Comparison of ENCODE assay signal across 8 cellular contexts in genomic region chr20:46307139-46307998, GRCh38. TPM values are rescaled to one million over a fixed set of nuclear protein-coding genes. Genes with fewer than 3 reads are reported as not detected.
DNase-seq lines count a peak whose midpoint lies in the region; TF ChIP-seq lines count a peak whose summit lies in the region.

No MANE protein-coding gene starts in this region.

- peak; percentile 87 for TF ChIP-seq CTCF in HEK293 (tag by site-specific recombination; IDR thresholded peaks at IDR 0.05)

- CTCF ChIA-PET in HEK293 (lab: Yijun Ruan, JAX): interaction anchor here (0.6 to 4.1 kb wide), 25 partner anchors 9 to 453 kb away, joined by 3 to 31 read pairs (median 4); no protein-coding TSS in a partner anchor

- no peaks in the 10 kb centered on the region for H3K36me3 ChIP-seq in HEK293 (ENCODE audit: control insufficient read depth in 2 of 2, insufficient read depth in 1 of 2, low read length in 2 of 2)

- no peak overlapping the region for H3K27ac ChIP-seq in HEK293 (ENCODE audit: extremely low read depth, low read depth, low read length)

- DNase-seq in COR-L47 (lab: John Stamatoyannopoulos, UW) (peak; percentile 42), NCI-H226 (peak; percentile 20), lung microvascular endothelial cell (ENCODE audit: low read depth in 2 of 2) (peak; percentile 45 to 51), middle frontal gyrus (ENCODE audit: extremely low spot score, low spot score) (no peak)
- peak; percentile 65 to 71 for DNase-seq in activated CD4-positive, alpha-beta T cell treated with anti-CD3 and anti-CD28 coated beads, Interleukin-2, amount 50 U/mL, for 48 hours
- DNase-seq in effector CD8-positive, alpha-beta T cell (lab: John Stamatoyannopoulos, UW): peak; percentile 56
- peak; percentile 50 to 54 for DNase-seq in stimulated activated CD8-positive, alpha-beta memory T cell treated with anti-CD3 and anti-CD28 coated beads, Interleukin-15, amount 100 ng/mL, for 4 hours (ENCODE audit: low read depth in 2 of 2)

- H3K9me3 ChIP-seq in HEK293 (ENCODE audit: control insufficient read depth, insufficient read depth, low read depth, low read length): no peaks in the 10 kb centered on the region

- POLR2A ChIA-PET in HEK293 (lab: Yijun Ruan, JAX): no interaction called here

- H3K4me1 ChIP-seq in HEK293 (ENCODE audit: control insufficient read depth, insufficient read depth, low read length): peaks cover 3% of the 10 kb centered on the region; the same call in 1 of the 2 replicates

- peak overlapping the region; percentile 16 for H3K4me3 ChIP-seq in HEK293 (ENCODE audit: low read depth, low read length)

TF ChIP-seq in HEK293, 187 proteins besides CTCF, POLR2A, EP300 and RAD21 (continues in another document):
- TF ChIP-seq ZNF513 (tag by site-specific recombination; IDR thresholded peaks at IDR 0.05): no peak
- no peak for TF ChIP-seq ZNF2 (tag by site-specific recombination; IDR thresholded peaks at IDR 0.05)
- TF ChIP-seq ZNF155 (tag by site-specific recombination; IDR thresholded peaks at IDR 0.05): no peak
- no peak for TF ChIP-seq ZNF223 (tag by site-specific recombination; IDR thresholded peaks at IDR 0.05)
- TF ChIP-seq ZNF658 (tag by site-specific recombination; IDR thresholded peaks at IDR 0.05): no peak
- no peak for TF ChIP-seq SALL2 (tag by site-specific recombination; IDR thresholded peaks at IDR 0.05; ENCODE audit: borderline replicate concordance)
- TF ChIP-seq PATZ1 (tag by site-specific recombination; IDR thresholded peaks at IDR 0.05): peak; percentile 87
- 0 out of 2 replicates have a peak, but pooled peaks have one; percentile 56 for TF ChIP-seq ZFP37 (tag by site-specific recombination; IDR thresholded peaks at IDR 0.05)
- TF ChIP-seq ZNF266 (tag by site-specific recombination; IDR thresholded peaks at IDR 0.05; ENCODE audit: low read depth): no peak
- no peak for TF ChIP-seq ZSCAN5A (tag by site-specific recombination; IDR thresholded peaks at IDR 0.05)
- peak; percentile 71; the same call in 1 of the 2 replicates for TF ChIP-seq ZNF394 (tag by site-specific recombination; IDR thresholded peaks at IDR 0.05; ENCODE audit: borderline replicate concordance)
- no peak for TF ChIP-seq YY2 (tag by site-specific recombination; IDR thresholded peaks at IDR 0.05)
- TF ChIP-seq ZNF76 (tag by site-specific recombination; IDR thresholded peaks at IDR 0.05; ENCODE audit: borderline replicate concordance, low read depth): no peak
- no peak for TF ChIP-seq OVOL3 (tag by site-specific recombination; IDR thresholded peaks at IDR 0.05)
- TF ChIP-seq ZNF677 (tag by site-specific recombination; IDR thresholded peaks at IDR 0.05): no peak
- peak; percentile 51; the same call in 1 of the 2 replicates for TF ChIP-seq KLF17 (tag by site-specific recombination; IDR thresholded peaks at IDR 0.05)
- TF ChIP-seq SP3 (tag by site-specific recombination; IDR thresholded peaks at IDR 0.05): peak; percentile 24; the same call in 1 of the 2 replicates
- 0 out of 2 replicates have a peak, but pooled peaks have one; percentile 57 for TF ChIP-seq ZNF449 (tag by site-specific recombination; IDR thresholded peaks at IDR 0.05)
- TF ChIP-seq ZFP3 (tag by site-specific recombination; IDR thresholded peaks at IDR 0.05; ENCODE audit: low read depth): no peak
- TF ChIP-seq ZNF26 (tag by site-specific recombination; IDR thresholded peaks at IDR 0.05): no peak
- peak; percentile 38; the same call in 1 of the 2 replicates for TF ChIP-seq ZNF341 (tag by site-specific recombination; IDR thresholded peaks at IDR 0.05; ENCODE audit: low read depth)
- TF ChIP-seq ZBTB17 (tag by site-specific recombination; IDR thresholded peaks at IDR 0.05): peak; percentile 80
- no peak for TF ChIP-seq ZNF629 (tag by site-specific recombination; IDR thresholded peaks at IDR 0.05)

RNA-seq across cellular contexts. Expression of gene CDH22, which starts 0.9 kb away (rescaled TPM):
- under 0.01 and 0.79 TPM in 2 replicates for total RNA-seq in lung microvascular endothelial cell
